ENCODE assay signal across 8 cellular contexts in genomic region chr4:113394730-113395530, GRCh38.
DNase-seq lines count a peak whose midpoint lies in the region; ATAC-seq and TF ChIP-seq lines count a peak whose summit lies in the region.

No MANE protein-coding gene starts in this region.

- peak overlapping the region in 23 of 59 donors; percentile 4 to 67 (median 38) for H3K27ac ChIP-seq in dorsolateral prefrontal cortex

- ATAC-seq in GM19351 (IDR thresholded peaks at IDR 0.05; ENCODE audit: unreplicated experiment) (peak; percentile 95), HG03439 (IDR thresholded peaks at IDR 0.05; ENCODE audit: unreplicated experiment) (peak; percentile 96)

- H3K27me3 ChIP-seq in dorsolateral prefrontal cortex = no peaks in the 10 kb centered on the region

- H3K4me3 ChIP-seq in dorsolateral prefrontal cortex = peak overlapping the region in 7 of 59 donors; percentile 2 to 27 (median 7)

- intact Hi-C loops in dorsolateral prefrontal cortex (cut with DNase I) = loop anchor here (2.0 to 10.0 kb wide), 9 partner anchors 150 to 992 kb away; partner anchors contain the start of gene CAMK2D (in 2 of the 2)

- TF ChIP-seq CTCF in dorsolateral prefrontal cortex (IDR thresholded peaks at IDR 0.05 in 54 of 56, conservative IDR thresholded peaks at IDR 0.05 in 2 of 56; ENCODE audit: low read depth in 1 of 56, partially characterized antibody in 56 of 56) = peak; percentile 82 to 98 (median 94)

- DNase-seq in COLO668 (lab: John Stamatoyannopoulos, UW; ENCODE audit: unreplicated experiment) (peak; percentile 63), NCI-H446 (lab: John Stamatoyannopoulos, UW) (peak; percentile 74 to 92), dorsolateral prefrontal cortex (peak in 3 of 10 donors; percentile 34 to 64 (median 61)), medulla oblongata (ENCODE audit: extremely low spot score) (peak; percentile 98)
- peak; percentile 32 for DNase-seq in activated CD4-positive, CD25-positive, alpha-beta regulatory T cell treated with anti-CD3 and anti-CD28 coated beads, Interleukin-2, amount 50 U/mL, for 72 hours
- DNase-seq in stimulated activated CD8-positive, alpha-beta memory T cell treated with anti-CD3 and anti-CD28 coated beads, Interleukin-7, amount 100 ng/mL, for 24 hours (ENCODE audit: low read depth) = peak; percentile 3
